In the genomic region with DNA sequence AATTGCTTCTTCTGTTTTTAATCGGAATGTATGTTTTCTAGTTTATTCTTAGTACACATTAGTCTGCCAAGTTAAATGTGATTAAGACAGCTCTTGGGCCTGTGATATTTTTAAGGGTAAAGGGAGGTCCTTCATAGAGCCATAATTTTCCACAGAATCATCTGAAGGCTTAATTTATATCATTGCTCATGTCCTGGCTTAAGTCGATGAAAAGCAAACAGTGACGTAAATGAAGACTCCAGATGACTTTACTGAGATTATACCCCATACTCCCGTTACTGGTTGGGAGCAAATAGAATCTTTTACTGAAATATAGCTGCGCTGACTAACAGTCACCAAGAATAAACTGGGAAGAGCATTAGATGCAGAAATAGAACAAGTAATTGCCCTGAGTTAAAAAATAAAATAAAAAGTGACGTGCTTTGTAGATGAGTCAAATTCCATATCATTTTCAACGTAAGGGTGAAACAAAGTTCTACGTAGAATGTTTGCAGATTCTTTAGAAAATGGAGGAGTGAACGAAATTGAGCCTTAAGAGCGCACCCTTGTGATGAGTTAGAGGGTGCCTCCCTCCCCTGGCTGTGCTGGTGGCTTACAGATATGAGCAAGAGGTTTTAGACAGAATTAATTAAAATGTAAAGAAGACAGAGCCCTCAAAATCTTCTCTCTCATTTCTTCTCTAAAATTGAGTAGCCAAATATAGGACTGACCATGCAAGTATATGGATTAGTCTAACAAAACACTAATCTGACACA, we compare ENCODE assay signal across 26 cellular contexts. TPM values are rescaled to one million over a fixed set of nuclear protein-coding genes. Genes with fewer than 3 reads are reported as not detected.
DNase-seq lines count a peak whose midpoint lies in the region; ATAC-seq and TF ChIP-seq lines count a peak whose summit lies in the region.
"Had no signal": no experiment of that assay in that cellular context is flagged by ENCODE, and none has a peak within 500 bp of the region (broad histone marks: within the 10 kb centered on the region; RNA-seq: fewer than 3 reads in every experiment).

No MANE protein-coding gene starts in this region.

- no peaks in the 10 kb centered on the region for H3K9me3 Mint-ChIP-seq in natural killer cell treated with Interleukin-12 subunit alpha and Interleukin-12 subunit beta and Interleukin-15 and Interleukin-18, amount 100 ng/mL, for 72 hours

- H3K9me3 ChIP-seq in Karpas-422 (ENCODE audit: low read length) = no peaks in the 10 kb centered on the region
- no peaks in the 10 kb centered on the region for H3K9me3 ChIP-seq in right atrium auricular region
- H3K9me3 ChIP-seq: adrenal gland, BE2C, stomach had no signal

- H3K4me1 ChIP-seq in Karpas-422 (ENCODE audit: low read length) (no peaks in the 10 kb centered on the region), right atrium auricular region (no peaks in the 10 kb centered on the region), rectal smooth muscle tissue (ENCODE audit: control insufficient read depth, insufficient read depth, low read length) (no peaks in the 10 kb centered on the region)
- H3K4me1 ChIP-seq: adrenal gland, BE2C had no signal

- H3K36me3 Mint-ChIP-seq in natural killer cell treated with Interleukin-12 subunit alpha and Interleukin-12 subunit beta and Interleukin-15 and Interleukin-18, amount 100 ng/mL, for 72 hours = no peaks in the 10 kb centered on the region

- no peaks in the 10 kb centered on the region for H3K4me1 Mint-ChIP-seq in natural killer cell treated with Interleukin-12 subunit alpha and Interleukin-12 subunit beta and Interleukin-15 and Interleukin-18, amount 100 ng/mL, for 72 hours (ENCODE audit: low read depth in 2 of 2)

- TF ChIP-seq CTCF in cardiac fibroblast (IDR thresholded peaks at IDR 0.05; ENCODE audit: low read depth, low read length) = no peak
- no peak for TF ChIP-seq CTCF in right atrium auricular region (IDR thresholded peaks at IDR 0.05)
- no peak for TF ChIP-seq CTCF in GM10248 (IDR thresholded peaks at IDR 0.05; ENCODE audit: control extremely low read depth, extremely low read depth, low read depth, missing control alignments)

- no peaks in the 10 kb centered on the region for H3K9me2 ChIP-seq in Karpas-422 (replicated peaks; ENCODE audit: insufficient read depth, low read length)

- H3K4me2 ChIP-seq in Karpas-422 (ENCODE audit: low read depth, low read length, poor library complexity, severe bottlenecking) = no peak overlapping the region

- no peak overlapping the region for H2AFZ ChIP-seq in Karpas-422 (ENCODE audit: low read length)

- H3K9ac ChIP-seq in Karpas-422 (ENCODE audit: low read length) (no peak overlapping the region), rectal smooth muscle tissue (ENCODE audit: low read length) (no peak overlapping the region)

- no peaks in the 10 kb centered on the region; the same call in 1 of the 2 replicates for H3K36me3 ChIP-seq in Karpas-422 (ENCODE audit: insufficient read depth, low read length)
- H3K36me3 ChIP-seq in right atrium auricular region = no peaks in the 10 kb centered on the region
- no peaks in the 10 kb centered on the region for H3K36me3 ChIP-seq in rectal smooth muscle tissue (ENCODE audit: control insufficient read depth, insufficient read depth, low read length)
- H3K36me3 ChIP-seq: adrenal gland, BE2C, stomach had no signal

- peaks cover 21 to 31% of the 10 kb centered on the region in 2 donors for H3K27me3 Mint-ChIP-seq in natural killer cell treated with Interleukin-12 subunit alpha and Interleukin-12 subunit beta and Interleukin-15 and Interleukin-18, amount 100 ng/mL, for 72 hours

- no peak overlapping the region for H3K27ac ChIP-seq in Karpas-422 (ENCODE audit: low read length)
- H3K27ac ChIP-seq in right atrium auricular region = peak overlapping the region; percentile 4 to 51
- H3K27ac ChIP-seq in rectal smooth muscle tissue (ENCODE audit: low read depth, low read length) = peak overlapping the region; percentile 12
- H3K27ac ChIP-seq: adrenal gland had no signal

- no peak overlapping the region for H3K27ac Mint-ChIP-seq in natural killer cell treated with Interleukin-12 subunit alpha and Interleukin-12 subunit beta and Interleukin-15 and Interleukin-18, amount 100 ng/mL, for 72 hours

- POLR2A ChIA-PET in GM10248 (lab: Yijun Ruan, JAX) = no interaction called here

- H3K4me3 ChIP-seq in Karpas-422 (ENCODE audit: low read length) (no peak overlapping the region), cardiac fibroblast (replicated peaks in 1 of 2; ENCODE audit: low read depth in 2 of 2, low read length in 2 of 2) (no peak overlapping the region), right atrium auricular region (no peak overlapping the region), rectal smooth muscle tissue (ENCODE audit: low read length) (no peak overlapping the region)
- H3K4me3 ChIP-seq: adrenal gland, stomach had no signal

- DNase-seq in Karpas-422 (peak; percentile 49), cardiac fibroblast (ENCODE audit: low read depth in 2 of 2) (peak; percentile 36 to 48), right atrium auricular region (ENCODE audit: low spot score) (no peak), GM10248 (ENCODE audit: extremely low spot score) (no peak)
- no peak for DNase-seq in natural killer cell treated with Interleukin-12 subunit alpha and Interleukin-12 subunit beta and Interleukin-15 and Interleukin-18, amount 100 ng/mL, for 72 hours (ENCODE audit: low spot score)
- DNase-seq in activated naive CD4-positive, alpha-beta T cell treated with anti-CD3 and anti-CD28 coated beads, Interleukin-2, amount 50 U/mL, for 16 hours = no peak
- DNase-seq: activated CD4-positive, alpha-beta T cell treated with anti-CD3 and anti-CD28 coated beads for 4 hours; activated CD8-positive, alpha-beta memory T cell treated with anti-CD3 and anti-CD28 coated beads for 24 hours; activated gamma-delta T cell treated with Interleukin-2 at 50 U/mL for 16 hours; activated T-cell treated with anti-CD3 and anti-CD28 coated beads, Interleukin-2, amount 50 U/mL, for 1 hour; adrenal gland; BE2C; GF-D8; KG1; left colon; NCI-H1436 treated with DMSO at 0.1 percent for 48 hours; NCI-H2171; NCI-H524; posterior cingulate gyrus; stomach; trophoblast cell had no signal

- ATAC-seq in natural killer cell treated with Interleukin-12 subunit alpha and Interleukin-12 subunit beta and Interleukin-15 and Interleukin-18, amount 100 ng/mL, for 72 hours = no peak
- no peak for ATAC-seq in HG03354 (IDR thresholded peaks at IDR 0.05; ENCODE audit: poor library complexity, severe bottlenecking, unreplicated experiment)
- ATAC-seq: left colon had no signal

- H3K4me3 Mint-ChIP-seq in natural killer cell treated with Interleukin-12 subunit alpha and Interleukin-12 subunit beta and Interleukin-15 and Interleukin-18, amount 100 ng/mL, for 72 hours = no peak overlapping the region

- no peaks in the 10 kb centered on the region for H4K20me1 ChIP-seq in Karpas-422 (ENCODE audit: insufficient read depth, low read depth, low read length)

- H3K79me2 ChIP-seq in Karpas-422 (ENCODE audit: low read length) = no peaks in the 10 kb centered on the region

- CTCF ChIA-PET in GM10248 (lab: Yijun Ruan, JAX) = interaction anchor here (2.2 kb wide), 1 partner anchor 15 kb away, joined by 6 read pairs; no protein-coding TSS in a partner anchor

- H3K27me3 ChIP-seq in Karpas-422 (ENCODE audit: low read length) (no peaks in the 10 kb centered on the region), right atrium auricular region (no peaks in the 10 kb centered on the region), rectal smooth muscle tissue (ENCODE audit: control insufficient read depth, insufficient read depth, low read length) (no peaks in the 10 kb centered on the region)
- H3K27me3 ChIP-seq: adrenal gland, BE2C, stomach had no signal

RNA-seq across cellular contexts. Expression of gene LGI2, which starts 30.0 kb away (rescaled TPM):
- not detected in 2 replicates for total RNA-seq in Karpas-422 (2014; rRNA removed; shearing (Covaris generic); ENCODE audit: low replicate concordance)
- 1 to 10 TPM; 1.1 to 1.9 TPM for total RNA-seq in right atrium auricular region
- not detected for total RNA-seq in natural killer cell treated with Interleukin-12 subunit alpha and Interleukin-12 subunit beta and Interleukin-15 and Interleukin-18, amount 100 ng/mL, for 72 hours
- total RNA-seq: bronchial epithelial cell; mononuclear cell; T-helper 2 cell treated with Interferon-gamma antibody and Interleukin-4, amounts not matched to agents 100 ng/mL and 5 ng/mL, for 36 hours had no signal

Comparison
In these comparisons a context has a peak if more than half of its experiments do, and no peak if none do; other contexts are left out.
1. DNase-seq: peak in Karpas-422 (single experiment) and cardiac fibroblast (2 of 2); none in right atrium auricular region (single experiment), natural killer cell treated with Interleukin-12 subunit alpha and Interleukin-12 subunit beta and Interleukin-15 and Interleukin-18, amount 100 ng/mL, for 72 hours (single experiment), activated naive CD4-positive, alpha-beta T cell treated with anti-CD3 and anti-CD28 coated beads, Interleukin-2, amount 50 U/mL, for 16 hours (single experiment) and GM10248 (single experiment).